8 cellular contexts compared by ENCODE assay signal in the genomic region with DNA sequence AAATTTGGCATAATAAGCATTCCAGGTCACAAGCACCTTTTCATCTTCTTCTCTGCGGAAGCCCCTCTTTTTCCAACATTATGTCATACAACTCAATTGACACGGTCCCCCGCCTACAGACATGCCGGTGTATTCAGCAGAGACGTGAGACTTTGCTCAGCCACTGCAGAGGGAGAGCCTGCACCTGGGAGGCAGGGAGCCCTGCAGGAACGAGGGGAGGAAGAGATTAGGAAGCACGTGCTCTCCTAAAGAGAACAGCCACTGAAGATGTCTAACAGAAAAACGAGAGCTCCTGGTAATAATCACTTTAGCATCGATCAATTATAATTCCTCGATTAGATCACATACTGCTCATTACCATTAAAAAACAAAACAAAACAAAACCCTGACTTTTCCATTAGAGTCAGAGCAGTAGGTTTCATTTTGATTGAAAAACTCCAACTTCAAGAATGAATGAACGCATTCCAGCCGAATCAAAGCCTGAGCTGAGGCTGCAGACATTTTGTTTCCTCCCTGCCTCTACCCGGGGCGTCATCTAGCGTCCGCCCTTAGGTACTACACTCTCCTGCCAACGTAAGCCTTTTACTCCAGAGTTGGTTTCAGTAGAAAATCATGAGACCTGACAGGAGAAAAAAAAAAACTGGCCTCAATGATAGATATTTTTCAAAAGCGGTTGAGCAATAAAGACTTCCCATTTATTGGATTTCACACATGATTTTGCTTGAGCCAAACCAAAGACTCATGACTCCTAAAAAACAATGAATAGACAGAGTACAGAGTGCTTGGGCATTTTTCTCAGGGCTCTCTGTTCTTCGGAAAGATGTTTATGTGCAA.
A peak's percentile ranks its signal among the peaks of the same experiment; 100 is the strongest.
DNase-seq lines count a peak whose midpoint lies in the region; ATAC-seq and TF ChIP-seq lines count a peak whose summit lies in the region.

No MANE protein-coding gene starts in this region.

- no peaks in the 10 kb centered on the region for H3K9me3 ChIP-seq in duodenal mucosa (ENCODE audit: control insufficient read depth in 1 of 2, low read length in 2 of 2)

- H3K4me1 ChIP-seq in duodenal mucosa (ENCODE audit: control insufficient read depth in 1 of 2, insufficient read depth in 2 of 2, low read length in 2 of 2) = peaks cover 19 to 26% of the 10 kb centered on the region in 2 donors

- H3K27ac ChIP-seq in duodenal mucosa (ENCODE audit: low read depth, low read length) = no peak overlapping the region

- ATAC-seq in HG03439 (IDR thresholded peaks at IDR 0.05; ENCODE audit: unreplicated experiment) (peak; percentile 45), GM19455 (IDR thresholded peaks at IDR 0.05; ENCODE audit: unreplicated experiment) (no peak)

- H3K9ac ChIP-seq in duodenal mucosa (ENCODE audit: low read depth in 1 of 2, low read length in 2 of 2) = peak overlapping the region; percentile 0 to 15

- H3K4me3 ChIP-seq in GM12865 (ENCODE audit: low read depth, low read length) = 0 out of 2 replicates have a peak overlapping the region, but pooled peaks have one; percentile 1
- peak overlapping the region; percentile 17 to 44 for H3K4me3 ChIP-seq in duodenal mucosa (ENCODE audit: low read depth in 1 of 2, low read length in 2 of 2)

- DNase-seq in GM12865 (ENCODE audit: low read depth) (peak; percentile 87), NCI-H774 (lab: John Stamatoyannopoulos, UW) (peak; percentile 33), lung microvascular endothelial cell (ENCODE audit: low read depth in 2 of 2) (peak; percentile 87 to 90)
- peak; percentile 83 to 86 for DNase-seq in activated CD4-positive, alpha-beta T cell treated with anti-CD3 and anti-CD28 coated beads, Interleukin-2, amount 50 U/mL, for 48 hours
- DNase-seq in stimulated activated CD4-positive, alpha-beta T cell treated with anti-CD3 and anti-CD28 coated beads, TNF-alpha, amount 100 ng/mL, for 48 hours (ENCODE audit: low read depth in 3 of 3) = peak; percentile 59 to 75 (median 70)

- peak; percentile 98 for TF ChIP-seq CTCF in GM12865 (IDR thresholded peaks at IDR 0.05; ENCODE audit: insufficient read depth, low read depth, low read length, missing control alignments)

- no peaks in the 10 kb centered on the region for H3K36me3 ChIP-seq in duodenal mucosa (ENCODE audit: control insufficient read depth in 1 of 2, insufficient read depth in 2 of 2, low read length in 2 of 2)

- no peaks in the 10 kb centered on the region for H3K27me3 ChIP-seq in duodenal mucosa (ENCODE audit: control insufficient read depth in 1 of 2, insufficient read depth in 2 of 2, low read length in 2 of 2)

Comparison
In these comparisons a context has a peak if more than half of its experiments do, and no peak if none do; other contexts are left out.
1. DNase-seq: peak in every context shown above with its lines; median percentile 88 in lung microvascular endothelial cell; 87 in GM12865; 84 in activated CD4-positive, alpha-beta T cell treated with anti-CD3 and anti-CD28 coated beads, Interleukin-2, amount 50 U/mL, for 48 hours; 70 in stimulated activated CD4-positive, alpha-beta T cell treated with anti-CD3 and anti-CD28 coated beads, TNF-alpha, amount 100 ng/mL, for 48 hours; 33 in NCI-H774.